ENCODE assay signal across 2 cellular contexts in the genomic region with DNA sequence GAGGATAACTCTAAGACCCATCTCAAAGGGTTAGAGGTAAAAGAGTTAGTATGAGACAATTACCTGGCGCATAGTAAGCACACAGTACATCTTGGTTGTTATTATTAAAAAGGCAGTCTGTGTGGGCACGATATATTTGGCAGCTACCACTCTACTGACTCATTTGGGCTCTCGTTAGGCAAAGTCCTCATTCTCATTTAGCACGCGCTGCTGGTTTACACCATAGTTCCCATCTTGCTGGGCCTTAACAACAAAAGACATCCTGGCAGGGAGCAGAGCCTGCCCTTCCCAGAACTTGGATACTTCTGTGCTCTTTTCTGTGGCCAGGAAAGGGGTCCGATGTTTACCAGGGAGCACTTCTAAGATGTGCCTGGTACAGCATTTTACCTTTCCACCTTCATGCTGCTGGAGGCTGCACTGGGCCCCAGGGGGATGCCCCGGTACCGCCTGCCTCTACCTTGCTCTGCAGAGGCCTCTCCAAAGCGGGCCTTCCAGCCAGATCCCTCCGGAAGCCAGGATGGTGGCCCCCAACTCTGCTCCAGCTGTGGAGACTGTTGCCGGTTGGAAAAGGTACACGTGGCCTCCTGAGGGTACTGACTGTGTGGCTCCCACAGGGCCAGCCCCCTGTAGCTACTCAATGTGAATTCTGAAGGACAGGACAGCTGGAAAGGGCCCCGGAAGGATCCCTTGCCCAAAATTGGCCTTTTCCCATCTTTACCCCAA.
TF ChIP-seq lines count a peak whose summit lies in the region.

No MANE protein-coding gene starts in this region.

TF ChIP-seq in GM23338, 12 proteins besides CTCF, POLR2A, EP300 and RAD21 (continues in another document):
- TF ChIP-seq, protein P1, sequence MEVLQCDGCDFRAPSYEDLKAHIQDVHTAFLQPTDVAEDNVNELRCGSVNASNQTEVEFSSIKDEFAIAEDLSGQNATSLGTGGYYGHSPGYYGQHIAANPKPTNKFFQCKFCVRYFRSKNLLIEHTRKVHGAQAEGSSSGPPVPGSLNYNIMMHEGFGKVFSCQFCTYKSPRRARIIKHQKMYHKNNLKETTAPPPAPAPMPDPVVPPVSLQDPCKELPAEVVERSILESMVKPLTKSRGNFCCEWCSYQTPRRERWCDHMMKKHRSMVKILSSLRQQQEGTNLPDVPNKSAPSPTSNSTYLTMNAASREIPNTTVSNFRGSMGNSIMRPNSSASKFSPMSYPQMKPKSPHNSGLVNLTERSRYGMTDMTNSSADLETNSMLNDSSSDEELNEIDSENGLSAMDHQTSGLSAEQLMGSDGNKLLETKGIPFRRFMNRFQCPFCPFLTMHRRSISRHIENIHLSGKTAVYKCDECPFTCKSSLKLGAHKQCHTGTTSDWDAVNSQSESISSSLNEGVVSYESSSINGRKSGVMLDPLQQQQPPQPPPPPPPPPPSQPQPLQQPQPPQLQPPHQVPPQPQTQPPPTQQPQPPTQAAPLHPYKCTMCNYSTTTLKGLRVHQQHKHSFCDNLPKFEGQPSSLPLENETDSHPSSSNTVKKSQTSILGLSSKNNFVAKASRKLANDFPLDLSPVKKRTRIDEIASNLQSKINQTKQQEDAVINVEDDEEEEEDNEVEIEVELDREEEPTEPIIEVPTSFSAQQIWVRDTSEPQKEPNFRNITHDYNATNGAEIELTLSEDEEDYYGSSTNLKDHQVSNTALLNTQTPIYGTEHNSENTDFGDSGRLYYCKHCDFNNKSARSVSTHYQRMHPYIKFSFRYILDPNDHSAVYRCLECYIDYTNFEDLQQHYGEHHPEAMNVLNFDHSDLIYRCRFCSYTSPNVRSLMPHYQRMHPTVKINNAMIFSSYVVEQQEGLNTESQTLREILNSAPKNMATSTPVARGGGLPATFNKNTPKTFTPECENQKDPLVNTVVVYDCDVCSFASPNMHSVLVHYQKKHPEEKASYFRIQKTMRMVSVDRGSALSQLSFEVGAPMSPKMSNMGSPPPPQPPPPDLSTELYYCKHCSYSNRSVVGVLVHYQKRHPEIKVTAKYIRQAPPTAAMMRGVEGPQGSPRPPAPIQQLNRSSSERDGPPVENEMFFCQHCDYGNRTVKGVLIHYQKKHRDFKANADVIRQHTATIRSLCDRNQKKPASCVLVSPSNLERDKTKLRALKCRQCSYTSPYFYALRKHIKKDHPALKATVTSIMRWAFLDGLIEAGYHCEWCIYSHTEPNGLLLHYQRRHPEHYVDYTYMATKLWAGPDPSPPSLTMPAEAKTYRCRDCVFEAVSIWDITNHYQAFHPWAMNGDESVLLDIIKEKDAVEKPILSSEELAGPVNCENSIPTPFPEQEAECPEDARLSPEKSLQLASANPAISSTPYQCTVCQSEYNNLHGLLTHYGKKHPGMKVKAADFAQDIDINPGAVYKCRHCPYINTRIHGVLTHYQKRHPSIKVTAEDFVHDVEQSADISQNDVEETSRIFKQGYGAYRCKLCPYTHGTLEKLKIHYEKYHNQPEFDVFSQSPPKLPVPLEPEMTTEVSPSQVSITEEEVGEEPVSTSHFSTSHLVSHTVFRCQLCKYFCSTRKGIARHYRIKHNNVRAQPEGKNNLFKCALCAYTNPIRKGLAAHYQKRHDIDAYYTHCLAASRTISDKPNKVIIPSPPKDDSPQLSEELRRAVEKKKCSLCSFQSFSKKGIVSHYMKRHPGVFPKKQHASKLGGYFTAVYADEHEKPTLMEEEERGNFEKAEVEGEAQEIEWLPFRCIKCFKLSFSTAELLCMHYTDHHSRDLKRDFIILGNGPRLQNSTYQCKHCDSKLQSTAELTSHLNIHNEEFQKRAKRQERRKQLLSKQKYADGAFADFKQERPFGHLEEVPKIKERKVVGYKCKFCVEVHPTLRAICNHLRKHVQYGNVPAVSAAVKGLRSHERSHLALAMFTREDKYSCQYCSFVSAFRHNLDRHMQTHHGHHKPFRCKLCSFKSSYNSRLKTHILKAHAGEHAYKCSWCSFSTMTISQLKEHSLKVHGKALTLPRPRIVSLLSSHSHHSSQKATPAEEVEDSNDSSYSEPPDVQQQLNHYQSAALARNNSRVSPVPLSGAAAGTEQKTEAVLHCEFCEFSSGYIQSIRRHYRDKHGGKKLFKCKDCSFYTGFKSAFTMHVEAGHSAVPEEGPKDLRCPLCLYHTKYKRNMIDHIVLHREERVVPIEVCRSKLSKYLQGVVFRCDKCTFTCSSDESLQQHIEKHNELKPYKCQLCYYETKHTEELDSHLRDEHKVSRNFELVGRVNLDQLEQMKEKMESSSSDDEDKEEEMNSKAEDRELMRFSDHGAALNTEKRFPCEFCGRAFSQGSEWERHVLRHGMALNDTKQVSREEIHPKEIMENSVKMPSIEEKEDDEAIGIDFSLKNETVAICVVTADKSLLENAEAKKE (CRISPR knock-in tag; IDR thresholded peaks at IDR 0.05): no peak
- TF ChIP-seq STAT1 (IDR thresholded peaks at IDR 0.05; ENCODE audit: unreplicated experiment) (no peak), NANOG (IDR thresholded peaks at IDR 0.05; ENCODE audit: borderline replicate concordance) (no peak), CREB1 (CRISPR knock-in tag; IDR thresholded peaks at IDR 0.05; ENCODE audit: low read depth) (no peak), ZNF331 (CRISPR knock-in tag; IDR thresholded peaks at IDR 0.05; ENCODE audit: low read depth) (no peak), EZH2 (IDR thresholded peaks at IDR 0.05; ENCODE audit: low read depth, unreplicated experiment) (no peak), ZNF114 (CRISPR knock-in tag; IDR thresholded peaks at IDR 0.05) (no peak), POLR2AphosphoS5 (IDR thresholded peaks at IDR 0.05; ENCODE audit: low read depth) (no peak), JUNB (IDR thresholded peaks at IDR 0.05; ENCODE audit: unreplicated experiment) (no peak)
- TF ChIP-seq, protein P2, sequence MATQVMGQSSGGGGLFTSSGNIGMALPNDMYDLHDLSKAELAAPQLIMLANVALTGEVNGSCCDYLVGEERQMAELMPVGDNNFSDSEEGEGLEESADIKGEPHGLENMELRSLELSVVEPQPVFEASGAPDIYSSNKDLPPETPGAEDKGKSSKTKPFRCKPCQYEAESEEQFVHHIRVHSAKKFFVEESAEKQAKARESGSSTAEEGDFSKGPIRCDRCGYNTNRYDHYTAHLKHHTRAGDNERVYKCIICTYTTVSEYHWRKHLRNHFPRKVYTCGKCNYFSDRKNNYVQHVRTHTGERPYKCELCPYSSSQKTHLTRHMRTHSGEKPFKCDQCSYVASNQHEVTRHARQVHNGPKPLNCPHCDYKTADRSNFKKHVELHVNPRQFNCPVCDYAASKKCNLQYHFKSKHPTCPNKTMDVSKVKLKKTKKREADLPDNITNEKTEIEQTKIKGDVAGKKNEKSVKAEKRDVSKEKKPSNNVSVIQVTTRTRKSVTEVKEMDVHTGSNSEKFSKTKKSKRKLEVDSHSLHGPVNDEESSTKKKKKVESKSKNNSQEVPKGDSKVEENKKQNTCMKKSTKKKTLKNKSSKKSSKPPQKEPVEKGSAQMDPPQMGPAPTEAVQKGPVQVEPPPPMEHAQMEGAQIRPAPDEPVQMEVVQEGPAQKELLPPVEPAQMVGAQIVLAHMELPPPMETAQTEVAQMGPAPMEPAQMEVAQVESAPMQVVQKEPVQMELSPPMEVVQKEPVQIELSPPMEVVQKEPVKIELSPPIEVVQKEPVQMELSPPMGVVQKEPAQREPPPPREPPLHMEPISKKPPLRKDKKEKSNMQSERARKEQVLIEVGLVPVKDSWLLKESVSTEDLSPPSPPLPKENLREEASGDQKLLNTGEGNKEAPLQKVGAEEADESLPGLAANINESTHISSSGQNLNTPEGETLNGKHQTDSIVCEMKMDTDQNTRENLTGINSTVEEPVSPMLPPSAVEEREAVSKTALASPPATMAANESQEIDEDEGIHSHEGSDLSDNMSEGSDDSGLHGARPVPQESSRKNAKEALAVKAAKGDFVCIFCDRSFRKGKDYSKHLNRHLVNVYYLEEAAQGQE (IDR thresholded peaks at IDR 0.05; ENCODE audit: unreplicated experiment): no peak

TF ChIP-seq in HEK293T, 16 proteins besides CTCF, POLR2A, EP300 and RAD21:
- no peak for TF ChIP-seq TARDBP (IDR thresholded peaks at IDR 0.05)
- no peak for TF ChIP-seq CTBP1 (IDR thresholded peaks at IDR 0.05; ENCODE audit: borderline replicate concordance)
- no peak for TF ChIP-seq ELF4 (IDR thresholded peaks at IDR 0.05)
- TF ChIP-seq BHLHE40 (IDR thresholded peaks at IDR 0.05; ENCODE audit: borderline replicate concordance): no peak
- no peak for TF ChIP-seq HDGF (IDR thresholded peaks at IDR 0.05; ENCODE audit: borderline replicate concordance)
